Comparison of ENCODE assay signal across 8 cellular contexts in genomic region chr4:40722576-40723161, GRCh38. TPM values are rescaled to one million over a fixed set of nuclear protein-coding genes. Genes with fewer than 3 reads are reported as not detected.
DNase-seq lines count a peak whose midpoint lies in the region; ATAC-seq and TF ChIP-seq lines count a peak whose summit lies in the region.

No MANE protein-coding gene starts in this region.

- H3K4me2 ChIP-seq in PC-9 = peak overlapping the region; percentile 78

- H3K4me1 ChIP-seq in PC-9 (replicated peaks; ENCODE audit: insufficient read depth) (peaks cover 53% of the 10 kb centered on the region), right lobe of liver (peaks cover 0 to 7% (median 0%) of the 10 kb centered on the region in 4 donors)

- no peaks in the 10 kb centered on the region for H3K4me1 Mint-ChIP-seq in osteocyte (ENCODE audit: unreplicated experiment)

- H2AFZ ChIP-seq in PC-9 = peak overlapping the region; percentile 76

- intact Hi-C loops in PC-9 (cut with micrococcal nuclease; ENCODE audit: unreplicated experiment) = no loop called here
- intact Hi-C loops in right lobe of liver (cut with DNase I) = no loop called here

- TF ChIP-seq CTCF in PC-9 (conservative IDR thresholded peaks at IDR 0.05) (no peak), right lobe of liver (IDR thresholded peaks at IDR 0.05) (no peak), osteocyte (IDR thresholded peaks at IDR 0.05) (no peak)

- no peaks in the 10 kb centered on the region for H3K36me3 Mint-ChIP-seq in osteocyte (ENCODE audit: unreplicated experiment)

- CTCF ChIA-PET in PC-9 (lab: Charles Lee) = no interaction called here

- no peaks in the 10 kb centered on the region for H3K79me2 ChIP-seq in PC-9 (ENCODE audit: low read depth)

- POLR2A ChIA-PET in PC-9 (lab: Charles Lee; ENCODE audit: unreplicated experiment) = no interaction called here

- H3K9me3 Mint-ChIP-seq in osteocyte (ENCODE audit: unreplicated experiment) = no peaks in the 10 kb centered on the region

- peaks cover 36% of the 10 kb centered on the region for H3F3A ChIP-seq in PC-9 (ENCODE audit: insufficient read depth, low read depth)

- DNase-seq in PC-9 (peak; percentile 57 to 87), right lobe of liver (peak in 1 of 3 donors; percentile 36), osteocyte (ENCODE audit: extremely low spot score, unreplicated experiment) (no peak), NCI-H748 (lab: John Stamatoyannopoulos, UW; ENCODE audit: unreplicated experiment) (no peak), ecto neural progenitor cell (ENCODE audit: low spot score) (no peak), epidermal melanocyte (ENCODE audit: insufficient read length, low spot score) (no peak)

- no peaks in the 10 kb centered on the region for H3K9me2 ChIP-seq in PC-9 (ENCODE audit: insufficient read depth)

- H4K20me1 ChIP-seq in PC-9 (ENCODE audit: insufficient read depth) = no peaks in the 10 kb centered on the region

- H3K27me3 Mint-ChIP-seq in osteocyte (ENCODE audit: unreplicated experiment) = peaks cover 47% of the 10 kb centered on the region

- H3K9me3 ChIP-seq in PC-9 (ENCODE audit: insufficient read depth, low read depth) (no peaks in the 10 kb centered on the region), right lobe of liver (no peaks in the 10 kb centered on the region)

- H3K27ac Mint-ChIP-seq in osteocyte (ENCODE audit: unreplicated experiment) = no peak overlapping the region

- no peak for TF ChIP-seq POLR2A in right lobe of liver (IDR thresholded peaks at IDR 0.05)

- no peak overlapping the region for H3K4me3 Mint-ChIP-seq in osteocyte (ENCODE audit: unreplicated experiment)

- H3K4me3 ChIP-seq in PC-9 (peak overlapping the region; percentile 39; the same call in 1 of the 2 replicates), right lobe of liver (no peak overlapping the region)

- H3K27me3 ChIP-seq in PC-9 (ENCODE audit: insufficient read depth, low read depth) = no peaks in the 10 kb centered on the region
- no peaks in the 10 kb centered on the region for H3K27me3 ChIP-seq in right lobe of liver

- BruUV-seq in PC-9 (replicated peaks; lab: Mats Ljungman, UMichigan) = no TSS peak

- H3K27ac ChIP-seq in PC-9 (peak overlapping the region; percentile 90), right lobe of liver (peak overlapping the region in 2 of 3 donors; percentile 21 to 24)

- H3K36me3 ChIP-seq in PC-9 (ENCODE audit: low read depth) (no peaks in the 10 kb centered on the region), right lobe of liver (no peaks in the 10 kb centered on the region)

- peak; percentile 76 for ATAC-seq in GM18517 (IDR thresholded peaks at IDR 0.05; ENCODE audit: unreplicated experiment)
- ATAC-seq in HG02678 (IDR thresholded peaks at IDR 0.05; ENCODE audit: unreplicated experiment) = peak; percentile 73
- peak; percentile 18 to 47 (median 40) for ATAC-seq in right lobe of liver

- WGBS in right lobe of liver (ENCODE audit: insufficient coverage, low coverage, low lambda C conversion rate, missing lambda C conversion rate) = 42% methylated on average over 5 of the region's 5 CpGs

RNA-seq across cellular contexts. Expression of gene NSUN7, which starts 27.1 kb away (rescaled TPM):
- 16.8 and 18.5 TPM in 2 replicates for total RNA-seq in PC-9 (2021)
- under 1 TPM; 0.18 to 0.61 (median 0.36) TPM for total RNA-seq in right lobe of liver
- total RNA-seq in osteocyte = 1.6 and 2.4 TPM in 2 replicates

Comparison
In these comparisons a context has a peak if more than half of its experiments do, and no peak if none do; other contexts are left out.
1. DNase-seq: peak in PC-9 (2 of 2); none in osteocyte (single experiment), NCI-H748 (single experiment), ecto neural progenitor cell (single experiment) and epidermal melanocyte (single experiment).
2. Peak in every context shown above with its lines, with median percentiles within 50 percentile points of each other: ATAC-seq.